8 cellular contexts compared by ENCODE assay signal in genomic region chr14:96100171-96101064, GRCh38.
A peak's percentile ranks its signal among the peaks of the same experiment; 100 is the strongest.
DNase-seq lines count a peak whose midpoint lies in the region; ATAC-seq and TF ChIP-seq lines count a peak whose summit lies in the region.

No MANE protein-coding gene starts in this region.

- no peaks in the 10 kb centered on the region for H3K9me3 Mint-ChIP-seq in activated T-helper 2 cell treated with anti-CD3 and anti-CD28 coated beads, Interferon-gamma antibody, Interleukin-2, Interleukin-4, amounts not matched to agents 10 μg/mL and 5 μg/mL and 100 μg/mL, durations not matched to agents 14 hours and 24 hours and 36 hours
- H3K9me3 Mint-ChIP-seq in stimulated activated memory B cell treated with anti-CD40 and anti-IgM and Interleukin-4, amounts not matched to agents 10 μg/mL and 1 μg/mL and 100 μg/mL, for 72 hours, result no peaks in the 10 kb centered on the region

- no peak overlapping the region for H3K27ac Mint-ChIP-seq in activated T-helper 2 cell treated with anti-CD3 and anti-CD28 coated beads, Interferon-gamma antibody, Interleukin-2, Interleukin-4, amounts not matched to agents 10 μg/mL and 5 μg/mL and 100 μg/mL, durations not matched to agents 14 hours and 24 hours and 36 hours
- no peak overlapping the region for H3K27ac Mint-ChIP-seq in stimulated activated memory B cell treated with anti-CD40 and anti-IgM and Interleukin-4, amounts not matched to agents 10 μg/mL and 1 μg/mL and 100 μg/mL, for 72 hours

- TF ChIP-seq CTCF in LNCaP clone FGC (IDR thresholded peaks at IDR 0.05; ENCODE audit: control insufficient read depth, extremely low read depth, insufficient read depth), result peak; percentile 90
- TF ChIP-seq CTCF in vagina (IDR thresholded peaks at IDR 0.05), result peak; percentile 79 to 88 (median 86)

- H3K4me3 ChIP-seq in LNCaP clone FGC (ENCODE audit: low read depth, low read length) (no peak overlapping the region), vagina (no peak overlapping the region)

- H3K4me3 Mint-ChIP-seq in activated T-helper 2 cell treated with anti-CD3 and anti-CD28 coated beads, Interferon-gamma antibody, Interleukin-2, Interleukin-4, amounts not matched to agents 10 μg/mL and 5 μg/mL and 100 μg/mL, durations not matched to agents 14 hours and 24 hours and 36 hours (ENCODE audit: low read depth), result no peak overlapping the region
- H3K4me3 Mint-ChIP-seq in stimulated activated memory B cell treated with anti-CD40 and anti-IgM and Interleukin-4, amounts not matched to agents 10 μg/mL and 1 μg/mL and 100 μg/mL, for 72 hours, result no peak overlapping the region

- H3K9me3 ChIP-seq in vagina, result no peaks in the 10 kb centered on the region

- H3K27me3 Mint-ChIP-seq in activated T-helper 2 cell treated with anti-CD3 and anti-CD28 coated beads, Interferon-gamma antibody, Interleukin-2, Interleukin-4, amounts not matched to agents 10 μg/mL and 5 μg/mL and 100 μg/mL, durations not matched to agents 14 hours and 24 hours and 36 hours (ENCODE audit: low read depth), result no peaks in the 10 kb centered on the region
- peaks cover 16% of the 10 kb centered on the region for H3K27me3 Mint-ChIP-seq in stimulated activated memory B cell treated with anti-CD40 and anti-IgM and Interleukin-4, amounts not matched to agents 10 μg/mL and 1 μg/mL and 100 μg/mL, for 72 hours

- peak; percentile 89 for DNase-seq in Daoy (ENCODE audit: low read depth)
- peak; percentile 41 for DNase-seq in LNCaP clone FGC (ENCODE audit: low read depth)
- peak; percentile 68 for DNase-seq in RPMI8226
- peak; percentile 19 for DNase-seq in activated T-helper 2 cell treated with anti-CD3 and anti-CD28 coated beads, Interferon-gamma antibody, Interleukin-2, Interleukin-4, amounts not matched to agents 10 μg/mL and 5 μg/mL and 100 μg/mL, durations not matched to agents 14 hours and 24 hours and 36 hours (ENCODE audit: low spot score)
- DNase-seq in foreskin melanocyte, result peak; percentile 78
- DNase-seq in pons (ENCODE audit: low spot score), result peak; percentile 77
- DNase-seq in vagina (ENCODE audit: extremely low spot score in 2 of 2), result no peak

- TF ChIP-seq POLR2A in vagina (IDR thresholded peaks at IDR 0.05), result no peak

- no peaks in the 10 kb centered on the region for H3K27me3 ChIP-seq in vagina

- intact Hi-C loops in activated T-helper 2 cell treated with anti-CD3 and anti-CD28 coated beads, Interferon-gamma antibody, Interleukin-2, Interleukin-4, amounts not matched to agents 10 μg/mL and 5 μg/mL and 100 μg/mL, durations not matched to agents 14 hours and 24 hours and 36 hours (cut with micrococcal nuclease), result loop anchor here (10.0 kb wide), 1 partner anchor 324 kb away; no protein-coding TSS in a partner anchor
- intact Hi-C loops in vagina (cut with DNase I), result loop anchor here (2.0 kb wide), 1 partner anchor 174 kb away; no protein-coding TSS in a partner anchor

- H3K36me3 Mint-ChIP-seq in activated T-helper 2 cell treated with anti-CD3 and anti-CD28 coated beads, Interferon-gamma antibody, Interleukin-2, Interleukin-4, amounts not matched to agents 10 μg/mL and 5 μg/mL and 100 μg/mL, durations not matched to agents 14 hours and 24 hours and 36 hours (ENCODE audit: low read depth), result no peaks in the 10 kb centered on the region
- no peaks in the 10 kb centered on the region for H3K36me3 Mint-ChIP-seq in stimulated activated memory B cell treated with anti-CD40 and anti-IgM and Interleukin-4, amounts not matched to agents 10 μg/mL and 1 μg/mL and 100 μg/mL, for 72 hours

- peak overlapping the region; percentile 42 for H3K27ac ChIP-seq in vagina

- H3K4me1 ChIP-seq in vagina, result peaks cover 36% of the 10 kb centered on the region

- no peaks in the 10 kb centered on the region for H3K36me3 ChIP-seq in vagina

- peaks cover 2% of the 10 kb centered on the region for H3K4me1 Mint-ChIP-seq in activated T-helper 2 cell treated with anti-CD3 and anti-CD28 coated beads, Interferon-gamma antibody, Interleukin-2, Interleukin-4, amounts not matched to agents 10 μg/mL and 5 μg/mL and 100 μg/mL, durations not matched to agents 14 hours and 24 hours and 36 hours (ENCODE audit: low read depth)
- no peaks in the 10 kb centered on the region for H3K4me1 Mint-ChIP-seq in stimulated activated memory B cell treated with anti-CD40 and anti-IgM and Interleukin-4, amounts not matched to agents 10 μg/mL and 1 μg/mL and 100 μg/mL, for 72 hours

- ATAC-seq in stimulated activated memory B cell treated with anti-CD40 and anti-IgM and Interleukin-4, amounts not matched to agents 10 μg/mL and 1 μg/mL and 100 μg/mL, for 72 hours, result no peak

Comparison
In these comparisons a context has a peak if more than half of its experiments do, and no peak if none do; other contexts are left out.
1. DNase-seq: peak in Daoy (single experiment), LNCaP clone FGC (single experiment), RPMI8226 (single experiment), activated T-helper 2 cell treated with anti-CD3 and anti-CD28 coated beads, Interferon-gamma antibody, Interleukin-2, Interleukin-4, amounts not matched to agents 10 μg/mL and 5 μg/mL and 100 μg/mL, durations not matched to agents 14 hours and 24 hours and 36 hours (single experiment), foreskin melanocyte (single experiment) and pons (single experiment); none in vagina (0 of 2).